In the genomic region with DNA sequence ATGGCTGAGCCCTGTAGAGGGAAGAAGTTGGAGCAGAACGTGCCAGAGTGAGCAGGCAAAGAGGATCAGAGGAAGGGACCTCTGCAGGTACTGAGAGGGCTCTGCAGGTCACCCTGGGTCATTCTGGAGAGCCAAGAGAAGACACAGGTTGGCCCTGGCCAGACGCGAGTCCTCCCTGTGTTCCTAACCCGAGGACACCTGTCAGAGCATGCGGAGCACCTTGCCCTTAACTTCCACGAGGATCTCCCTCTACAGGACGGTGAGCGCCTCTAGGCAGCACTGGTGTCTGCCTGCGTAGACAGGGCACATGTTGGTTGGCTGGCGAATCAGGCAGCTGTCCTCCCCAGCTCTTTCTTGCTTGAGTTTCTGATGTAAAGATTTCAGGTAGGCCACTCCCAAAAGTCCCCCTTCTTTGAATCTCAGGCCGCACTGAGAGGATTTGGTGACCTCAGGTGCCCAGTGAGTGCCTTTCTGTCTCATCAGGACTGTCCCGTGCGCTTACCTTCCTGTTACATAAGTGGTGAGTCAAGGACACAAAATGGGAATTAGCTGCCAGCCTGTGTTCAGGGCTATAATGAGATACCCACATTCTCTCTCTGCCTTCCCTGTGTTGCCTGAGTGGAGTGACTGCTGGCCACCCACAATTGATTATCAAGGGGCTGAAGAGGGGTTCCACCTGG, we compare ENCODE assay signal across 15 cellular contexts. TPM values are rescaled to one million over a fixed set of nuclear protein-coding genes. Genes with fewer than 3 reads are reported as not detected.
DNase-seq lines count a peak whose midpoint lies in the region; ATAC-seq, FAIRE-seq and TF ChIP-seq lines count a peak whose summit lies in the region.
"Had no signal": no experiment of that assay in that cellular context is flagged by ENCODE, and none has a peak within 500 bp of the region (broad histone marks: within the 10 kb centered on the region; RNA-seq: fewer than 3 reads in every experiment).

No MANE protein-coding gene starts in this region.

- peak overlapping the region; percentile 33 to 94 (median 81) for H3K27ac Mint-ChIP-seq in CD4-positive, CD25-positive, alpha-beta regulatory T cell
- H3K27ac Mint-ChIP-seq in activated T-helper 17 cell treated with anti-CD3 and anti-CD28 coated beads, Interleukin-2, amount 50 U/mL, for 72 hours = peak overlapping the region; percentile 82
- H3K27ac Mint-ChIP-seq: dendritic cell treated with granulocyte-macrophage colony-stimulating factor and Interleukin-4, amounts not matched to agents 40 ng/mL and 50 ng/mL, for 4 days had no signal

- intact Hi-C loops in heart right ventricle (cut with DNase I) (no loop called here), pancreas (cut with DNase I) (no loop called here)

- H3K9me3 ChIP-seq in CD4-positive, CD25-positive, alpha-beta regulatory T cell (ENCODE audit: control insufficient read depth in 2 of 2, low read length in 2 of 2) = no peaks in the 10 kb centered on the region
- H3K9me3 ChIP-seq in heart right ventricle (no peaks in the 10 kb centered on the region), pancreas (no peaks in the 10 kb centered on the region), HAP-1 (no peaks in the 10 kb centered on the region)
- H3K9me3 ChIP-seq: neutrophil had no signal

- no peaks in the 10 kb centered on the region for H3K27me3 Mint-ChIP-seq in CD4-positive, CD25-positive, alpha-beta regulatory T cell
- H3K27me3 Mint-ChIP-seq in activated T-helper 17 cell treated with anti-CD3 and anti-CD28 coated beads, Interleukin-2, amount 50 U/mL, for 72 hours = no peaks in the 10 kb centered on the region
- H3K27me3 Mint-ChIP-seq: dendritic cell treated with granulocyte-macrophage colony-stimulating factor and Interleukin-4, amounts not matched to agents 40 ng/mL and 50 ng/mL, for 4 days had no signal

- peaks cover 9% of the 10 kb centered on the region for H3K4me1 ChIP-seq in CD4-positive, CD25-positive, alpha-beta regulatory T cell (ENCODE audit: control insufficient read depth, insufficient read depth, low read length, poor library complexity, severe bottlenecking)
- H3K4me1 ChIP-seq in heart right ventricle = peaks cover 18 to 89% (median 67%) of the 10 kb centered on the region in 9 donors
- peaks cover 13 to 22% (median 14%) of the 10 kb centered on the region in 3 donors for H3K4me1 ChIP-seq in pancreas
- no peaks in the 10 kb centered on the region for H3K4me1 ChIP-seq in HAP-1

- 62 to 72% methylated on average over 13 of the region's 13 CpGs for WGBS in heart right ventricle, 2 donors
- WGBS in pancreas, 2 donors = 57 to 60% methylated on average over 13 of the region's 13 CpGs

- FAIRE-seq in pancreas (lab: Jason Lieb, UNC) = no peak
- FAIRE-seq: kidney, RCC 7860 had no signal

- TF ChIP-seq CTCF in heart right ventricle (IDR thresholded peaks at IDR 0.05) = peak in 2 of 9 donors; percentile 9 to 11
- no peak for TF ChIP-seq CTCF in pancreas (IDR thresholded peaks at IDR 0.05)

- H3K36me3 Mint-ChIP-seq in CD4-positive, CD25-positive, alpha-beta regulatory T cell = peaks cover 26% of the 10 kb centered on the region
- peaks cover 49% of the 10 kb centered on the region for H3K36me3 Mint-ChIP-seq in activated T-helper 17 cell treated with anti-CD3 and anti-CD28 coated beads, Interleukin-2, amount 50 U/mL, for 72 hours (ENCODE audit: low read depth)

- in situ Hi-C loops in HAP-1 (cut with MboI; ENCODE audit: low sequenced_read_pairs) = no loop called here

- H3K4me3 Mint-ChIP-seq in CD4-positive, CD25-positive, alpha-beta regulatory T cell = no peak overlapping the region
- peak overlapping the region; percentile 53 for H3K4me3 Mint-ChIP-seq in activated T-helper 17 cell treated with anti-CD3 and anti-CD28 coated beads, Interleukin-2, amount 50 U/mL, for 72 hours
- H3K4me3 Mint-ChIP-seq: dendritic cell treated with granulocyte-macrophage colony-stimulating factor and Interleukin-4, amounts not matched to agents 40 ng/mL and 50 ng/mL, for 4 days had no signal

- H3K27me3 ChIP-seq in CD4-positive, CD25-positive, alpha-beta regulatory T cell (ENCODE audit: control insufficient read depth, insufficient read depth, low read length) = no peaks in the 10 kb centered on the region
- H3K27me3 ChIP-seq in heart right ventricle (no peaks in the 10 kb centered on the region), pancreas (no peaks in the 10 kb centered on the region), HAP-1 (ENCODE audit: low read depth) (no peaks in the 10 kb centered on the region)
- H3K27me3 ChIP-seq: neutrophil had no signal

- no peak overlapping the region for H3K27ac ChIP-seq in CD4-positive, CD25-positive, alpha-beta regulatory T cell (ENCODE audit: insufficient read depth, low read length, poor library complexity, severe bottlenecking)
- H3K27ac ChIP-seq in heart right ventricle = peak overlapping the region in 8 of 10 donors; percentile 0 to 77 (median 49)
- no peak overlapping the region for H3K27ac ChIP-seq in pancreas
- H3K27ac ChIP-seq: neutrophil had no signal

- no peak for DNase-seq in CD4-positive, CD25-positive, alpha-beta regulatory T cell
- DNase-seq in heart right ventricle = no peak
- DNase-seq in pancreas = peak in 1 of 6 donors; percentile 47
- no peak for DNase-seq in HAP-1 (ENCODE audit: low spot score in 2 of 2)
- DNase-seq in GM19238 (ENCODE audit: insufficient read length, low spot score) = no peak
- no peak for DNase-seq in NCI-H1417 (lab: John Stamatoyannopoulos, UW)
- DNase-seq: EL, H7, kidney, NCI-H446 had no signal

- H3K4me1 Mint-ChIP-seq in CD4-positive, CD25-positive, alpha-beta regulatory T cell = peaks cover 0 to 47% (median 27%) of the 10 kb centered on the region in 4 donors
- peaks cover 34% of the 10 kb centered on the region for H3K4me1 Mint-ChIP-seq in activated T-helper 17 cell treated with anti-CD3 and anti-CD28 coated beads, Interleukin-2, amount 50 U/mL, for 72 hours

- peaks cover 26% of the 10 kb centered on the region for H3K36me3 ChIP-seq in CD4-positive, CD25-positive, alpha-beta regulatory T cell (ENCODE audit: control insufficient read depth, insufficient read depth, low read length)
- H3K36me3 ChIP-seq in heart right ventricle = peaks cover 0 to 77% (median 3%) of the 10 kb centered on the region in 9 donors
- H3K36me3 ChIP-seq in pancreas = peaks cover 0 to 7% (median 0%) of the 10 kb centered on the region in 3 donors
- H3K36me3 ChIP-seq in HAP-1 (replicated peaks) = peaks cover 15% of the 10 kb centered on the region

- no peak overlapping the region for H3K4me3 ChIP-seq in CD4-positive, CD25-positive, alpha-beta regulatory T cell (ENCODE audit: low read depth, low read length)
- H3K4me3 ChIP-seq in heart right ventricle = no peak overlapping the region
- H3K4me3 ChIP-seq in pancreas = no peak overlapping the region
- no peak overlapping the region for H3K4me3 ChIP-seq in HAP-1

- H3K9me3 Mint-ChIP-seq in CD4-positive, CD25-positive, alpha-beta regulatory T cell = no peaks in the 10 kb centered on the region
- H3K9me3 Mint-ChIP-seq in activated T-helper 17 cell treated with anti-CD3 and anti-CD28 coated beads, Interleukin-2, amount 50 U/mL, for 72 hours = no peaks in the 10 kb centered on the region
- H3K9me3 Mint-ChIP-seq: dendritic cell treated with granulocyte-macrophage colony-stimulating factor and Interleukin-4, amounts not matched to agents 40 ng/mL and 50 ng/mL, for 4 days had no signal

- ATAC-seq in CD4-positive, CD25-positive, alpha-beta regulatory T cell (ENCODE audit: low read depth in 2 of 2) = no peak
- peak; percentile 28 for ATAC-seq in activated T-helper 17 cell treated with anti-CD3 and anti-CD28 coated beads, Interleukin-2, amount 50 U/mL, for 72 hours (replicated peaks)
- ATAC-seq in heart right ventricle (peak; percentile 34 to 82 (median 66)), pancreas (peak; percentile 15 to 49 (median 36)), GM19467 (IDR thresholded peaks at IDR 0.05; ENCODE audit: unreplicated experiment) (no peak)

RNA-seq across cellular contexts. Expression of a gene that starts 45.3 kb away (rescaled TPM):
- total RNA-seq in CD4-positive, CD25-positive, alpha-beta regulatory T cell = 234 TPM
- 10 to 100 TPM; 49.0 to 88.5 (median 55.8) TPM for polyA plus RNA-seq in CD4-positive, CD25-positive, alpha-beta regulatory T cell
- 100 to 1,000 TPM; 204 to 207 TPM for total RNA-seq in activated T-helper 17 cell treated with anti-CD3 and anti-CD28 coated beads, Interleukin-2, amount 50 U/mL, for 72 hours
- total RNA-seq in heart right ventricle (100 to 1,000 TPM; 252 to 409 (median 329) TPM), pancreas (100 to 1,000 TPM in 2 of 6 donors, 10 to 100 TPM in 4; 91.8 to 134 (median 98.1) TPM)
- polyA plus RNA-seq in heart right ventricle (100 to 1,000 TPM; 225 to 329 TPM), pancreas (100 to 1,000 TPM; 174 to 242 TPM)

Comparison
In these comparisons a context has a peak if more than half of its experiments do, and no peak if none do; other contexts are left out.
1. ATAC-seq: peak in activated T-helper 17 cell treated with anti-CD3 and anti-CD28 coated beads, Interleukin-2, amount 50 U/mL, for 72 hours (single experiment), heart right ventricle (8 of 8) and pancreas (4 of 4); none in CD4-positive, CD25-positive, alpha-beta regulatory T cell (0 of 2) and GM19467 (single experiment).
2. H3K27ac ChIP-seq: peak in heart right ventricle (8 of 10); none in CD4-positive, CD25-positive, alpha-beta regulatory T cell (single experiment) and pancreas (0 of 4).